In the genomic region with DNA sequence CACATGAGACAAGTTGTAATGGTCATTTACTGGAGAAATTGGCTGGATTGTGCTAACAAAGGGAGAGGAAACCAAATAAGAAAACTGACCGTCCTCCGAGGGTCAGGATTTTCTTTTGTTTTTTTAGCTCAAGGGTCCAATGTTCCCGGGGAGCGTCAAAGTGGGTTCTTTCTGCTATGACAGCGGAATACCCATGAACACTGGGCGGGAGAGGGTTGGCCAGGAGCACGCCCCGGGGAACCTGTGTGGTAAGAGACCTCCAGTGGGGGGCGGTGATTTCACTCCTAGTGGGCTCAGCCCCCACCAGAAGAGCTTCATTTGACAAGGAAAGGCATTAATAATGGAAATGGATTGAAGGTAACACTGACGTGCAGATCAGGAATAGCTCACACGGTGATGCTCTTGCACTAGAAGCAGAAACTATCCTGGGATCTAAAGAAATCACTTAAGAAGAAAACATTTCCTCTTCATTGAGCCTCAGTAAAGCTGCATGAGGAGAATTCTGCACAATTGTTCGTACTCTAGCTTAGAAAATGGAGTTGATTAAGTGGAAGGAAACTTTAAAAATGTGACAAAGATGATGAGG, we compare ENCODE assay signal across 2 cellular contexts.
TF ChIP-seq lines count a peak whose summit lies in the region.

No MANE protein-coding gene starts in this region.

TF ChIP-seq in SK-N-SH, 30 proteins besides CTCF, POLR2A, EP300 and RAD21:
- TF ChIP-seq, protein P1, sequence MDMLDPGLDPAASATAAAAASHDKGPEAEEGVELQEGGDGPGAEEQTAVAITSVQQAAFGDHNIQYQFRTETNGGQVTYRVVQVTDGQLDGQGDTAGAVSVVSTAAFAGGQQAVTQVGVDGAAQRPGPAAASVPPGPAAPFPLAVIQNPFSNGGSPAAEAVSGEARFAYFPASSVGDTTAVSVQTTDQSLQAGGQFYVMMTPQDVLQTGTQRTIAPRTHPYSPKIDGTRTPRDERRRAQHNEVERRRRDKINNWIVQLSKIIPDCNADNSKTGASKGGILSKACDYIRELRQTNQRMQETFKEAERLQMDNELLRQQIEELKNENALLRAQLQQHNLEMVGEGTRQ (IDR thresholded peaks at IDR 0.05; ENCODE audit: borderline replicate concordance, low read depth, low read length): no peak
- peak; percentile 30 for TF ChIP-seq SMC3 (IDR thresholded peaks at IDR 0.05; ENCODE audit: low read depth, low read length)

TF ChIP-seq in SK-N-SH treated with all-trans-retinoic acid at 6 μM for 48 hours, 23 proteins besides CTCF, POLR2A, EP300 and RAD21 (continued from another document):
- TF ChIP-seq ZFP3 (CRISPR knock-in tag; IDR thresholded peaks at IDR 0.05) (no peak), CSDC2 (CRISPR knock-in tag; IDR thresholded peaks at IDR 0.05) (no peak), ESRRG (CRISPR knock-in tag; IDR thresholded peaks at IDR 0.05) (no peak), PPARA (CRISPR knock-in tag; IDR thresholded peaks at IDR 0.05; ENCODE audit: borderline replicate concordance) (no peak), OSR1 (CRISPR knock-in tag; IDR thresholded peaks at IDR 0.05) (no peak), RARB (CRISPR knock-in tag; IDR thresholded peaks at IDR 0.05) (no peak), ARNTL (CRISPR knock-in tag; IDR thresholded peaks at IDR 0.05; ENCODE audit: borderline replicate concordance, low read depth) (no peak), ZC3H10 (CRISPR knock-in tag; IDR thresholded peaks at IDR 0.05) (no peak), ZNF565 (CRISPR knock-in tag; conservative IDR thresholded peaks at IDR 0.05; ENCODE audit: low read depth) (no peak), GLIS3 (CRISPR knock-in tag; IDR thresholded peaks at IDR 0.05) (no peak), ZNF70 (CRISPR knock-in tag; IDR thresholded peaks at IDR 0.05) (no peak), TCF4 (CRISPR knock-in tag; IDR thresholded peaks at IDR 0.05; ENCODE audit: borderline replicate concordance) (no peak)
- TF ChIP-seq, protein P2, sequence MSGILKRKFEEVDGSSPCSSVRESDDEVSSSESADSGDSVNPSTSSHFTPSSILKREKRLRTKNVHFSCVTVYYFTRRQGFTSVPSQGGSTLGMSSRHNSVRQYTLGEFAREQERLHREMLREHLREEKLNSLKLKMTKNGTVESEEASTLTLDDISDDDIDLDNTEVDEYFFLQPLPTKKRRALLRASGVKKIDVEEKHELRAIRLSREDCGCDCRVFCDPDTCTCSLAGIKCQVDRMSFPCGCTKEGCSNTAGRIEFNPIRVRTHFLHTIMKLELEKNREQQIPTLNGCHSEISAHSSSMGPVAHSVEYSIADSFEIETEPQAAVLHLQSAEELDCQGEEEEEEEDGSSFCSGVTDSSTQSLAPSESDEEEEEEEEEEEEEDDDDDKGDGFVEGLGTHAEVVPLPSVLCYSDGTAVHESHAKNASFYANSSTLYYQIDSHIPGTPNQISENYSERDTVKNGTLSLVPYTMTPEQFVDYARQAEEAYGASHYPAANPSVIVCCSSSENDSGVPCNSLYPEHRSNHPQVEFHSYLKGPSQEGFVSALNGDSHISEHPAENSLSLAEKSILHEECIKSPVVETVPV (CRISPR knock-in tag; IDR thresholded peaks at IDR 0.05): no peak
- TF ChIP-seq, protein P3, sequence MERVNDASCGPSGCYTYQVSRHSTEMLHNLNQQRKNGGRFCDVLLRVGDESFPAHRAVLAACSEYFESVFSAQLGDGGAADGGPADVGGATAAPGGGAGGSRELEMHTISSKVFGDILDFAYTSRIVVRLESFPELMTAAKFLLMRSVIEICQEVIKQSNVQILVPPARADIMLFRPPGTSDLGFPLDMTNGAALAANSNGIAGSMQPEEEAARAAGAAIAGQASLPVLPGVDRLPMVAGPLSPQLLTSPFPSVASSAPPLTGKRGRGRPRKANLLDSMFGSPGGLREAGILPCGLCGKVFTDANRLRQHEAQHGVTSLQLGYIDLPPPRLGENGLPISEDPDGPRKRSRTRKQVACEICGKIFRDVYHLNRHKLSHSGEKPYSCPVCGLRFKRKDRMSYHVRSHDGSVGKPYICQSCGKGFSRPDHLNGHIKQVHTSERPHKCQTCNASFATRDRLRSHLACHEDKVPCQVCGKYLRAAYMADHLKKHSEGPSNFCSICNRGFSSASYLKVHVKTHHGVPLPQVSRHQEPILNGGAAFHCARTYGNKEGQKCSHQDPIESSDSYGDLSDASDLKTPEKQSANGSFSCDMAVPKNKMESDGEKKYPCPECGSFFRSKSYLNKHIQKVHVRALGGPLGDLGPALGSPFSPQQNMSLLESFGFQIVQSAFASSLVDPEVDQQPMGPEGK (CRISPR knock-in tag; IDR thresholded peaks at IDR 0.05; ENCODE audit: borderline replicate concordance): no peak
- TF ChIP-seq, protein P4, sequence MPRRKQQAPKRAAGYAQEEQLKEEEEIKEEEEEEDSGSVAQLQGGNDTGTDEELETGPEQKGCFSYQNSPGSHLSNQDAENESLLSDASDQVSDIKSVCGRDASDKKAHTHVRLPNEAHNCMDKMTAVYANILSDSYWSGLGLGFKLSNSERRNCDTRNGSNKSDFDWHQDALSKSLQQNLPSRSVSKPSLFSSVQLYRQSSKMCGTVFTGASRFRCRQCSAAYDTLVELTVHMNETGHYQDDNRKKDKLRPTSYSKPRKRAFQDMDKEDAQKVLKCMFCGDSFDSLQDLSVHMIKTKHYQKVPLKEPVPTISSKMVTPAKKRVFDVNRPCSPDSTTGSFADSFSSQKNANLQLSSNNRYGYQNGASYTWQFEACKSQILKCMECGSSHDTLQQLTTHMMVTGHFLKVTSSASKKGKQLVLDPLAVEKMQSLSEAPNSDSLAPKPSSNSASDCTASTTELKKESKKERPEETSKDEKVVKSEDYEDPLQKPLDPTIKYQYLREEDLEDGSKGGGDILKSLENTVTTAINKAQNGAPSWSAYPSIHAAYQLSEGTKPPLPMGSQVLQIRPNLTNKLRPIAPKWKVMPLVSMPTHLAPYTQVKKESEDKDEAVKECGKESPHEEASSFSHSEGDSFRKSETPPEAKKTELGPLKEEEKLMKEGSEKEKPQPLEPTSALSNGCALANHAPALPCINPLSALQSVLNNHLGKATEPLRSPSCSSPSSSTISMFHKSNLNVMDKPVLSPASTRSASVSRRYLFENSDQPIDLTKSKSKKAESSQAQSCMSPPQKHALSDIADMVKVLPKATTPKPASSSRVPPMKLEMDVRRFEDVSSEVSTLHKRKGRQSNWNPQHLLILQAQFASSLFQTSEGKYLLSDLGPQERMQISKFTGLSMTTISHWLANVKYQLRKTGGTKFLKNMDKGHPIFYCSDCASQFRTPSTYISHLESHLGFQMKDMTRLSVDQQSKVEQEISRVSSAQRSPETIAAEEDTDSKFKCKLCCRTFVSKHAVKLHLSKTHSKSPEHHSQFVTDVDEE (CRISPR knock-in tag; IDR thresholded peaks at IDR 0.05): no peak
- TF ChIP-seq, protein P5, sequence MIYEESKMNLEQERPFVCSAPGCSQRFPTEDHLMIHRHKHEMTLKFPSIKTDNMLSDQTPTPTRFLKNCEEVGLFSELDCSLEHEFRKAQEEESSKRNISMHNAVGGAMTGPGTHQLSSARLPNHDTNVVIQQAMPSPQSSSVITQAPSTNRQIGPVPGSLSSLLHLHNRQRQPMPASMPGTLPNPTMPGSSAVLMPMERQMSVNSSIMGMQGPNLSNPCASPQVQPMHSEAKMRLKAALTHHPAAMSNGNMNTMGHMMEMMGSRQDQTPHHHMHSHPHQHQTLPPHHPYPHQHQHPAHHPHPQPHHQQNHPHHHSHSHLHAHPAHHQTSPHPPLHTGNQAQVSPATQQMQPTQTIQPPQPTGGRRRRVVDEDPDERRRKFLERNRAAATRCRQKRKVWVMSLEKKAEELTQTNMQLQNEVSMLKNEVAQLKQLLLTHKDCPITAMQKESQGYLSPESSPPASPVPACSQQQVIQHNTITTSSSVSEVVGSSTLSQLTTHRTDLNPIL (CRISPR knock-in tag; IDR thresholded peaks at IDR 0.05; ENCODE audit: low read depth): no peak
- TF ChIP-seq, protein P6, sequence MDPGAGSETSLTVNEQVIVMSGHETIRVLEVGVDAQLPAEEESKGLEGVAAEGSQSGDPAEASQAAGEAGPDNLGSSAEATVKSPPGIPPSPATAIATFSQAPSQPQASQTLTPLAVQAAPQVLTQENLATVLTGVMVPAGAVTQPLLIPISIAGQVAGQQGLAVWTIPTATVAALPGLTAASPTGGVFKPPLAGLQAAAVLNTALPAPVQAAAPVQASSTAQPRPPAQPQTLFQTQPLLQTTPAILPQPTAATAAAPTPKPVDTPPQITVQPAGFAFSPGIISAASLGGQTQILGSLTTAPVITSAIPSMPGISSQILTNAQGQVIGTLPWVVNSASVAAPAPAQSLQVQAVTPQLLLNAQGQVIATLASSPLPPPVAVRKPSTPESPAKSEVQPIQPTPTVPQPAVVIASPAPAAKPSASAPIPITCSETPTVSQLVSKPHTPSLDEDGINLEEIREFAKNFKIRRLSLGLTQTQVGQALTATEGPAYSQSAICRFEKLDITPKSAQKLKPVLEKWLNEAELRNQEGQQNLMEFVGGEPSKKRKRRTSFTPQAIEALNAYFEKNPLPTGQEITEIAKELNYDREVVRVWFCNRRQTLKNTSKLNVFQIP (CRISPR knock-in tag; IDR thresholded peaks at IDR 0.05; ENCODE audit: borderline replicate concordance, low read depth): no peak
